In genomic region chrX:3648084-3648483, GRCh38 we compare ENCODE assay signal across 6 cellular contexts.
"Had no signal": no experiment of that assay in that cellular context is flagged by ENCODE, and none has a peak within 500 bp of the region (broad histone marks: within the 10 kb centered on the region; RNA-seq: fewer than 3 reads in every experiment).

No MANE protein-coding gene starts in this region.

- FAIRE-seq: GM12891, GM12892, GM18507, GM19239 had no signal

- DNase-seq: GDM1, GF-D8 had no signal
